In the genomic region with DNA sequence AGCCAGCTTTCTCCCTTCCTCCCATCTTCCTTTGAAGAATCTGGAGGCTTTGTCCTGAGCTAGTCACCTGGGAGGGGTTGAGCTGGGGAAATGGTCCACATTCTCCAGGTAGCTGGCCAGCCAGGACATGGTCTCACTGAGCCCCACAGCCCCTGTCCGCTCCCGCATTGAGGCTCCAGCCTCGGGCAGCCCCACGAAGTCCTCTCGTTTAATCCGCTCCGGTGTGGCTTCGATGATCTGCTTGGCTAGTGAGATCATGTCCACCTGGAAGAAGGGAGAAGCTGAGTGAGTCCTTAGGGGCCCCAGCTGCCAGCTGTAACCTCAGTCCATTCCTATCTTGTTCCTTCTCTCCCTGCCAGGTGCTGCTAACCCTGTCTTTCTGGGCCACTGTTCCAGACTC, we compare ENCODE assay signal across 13 cellular contexts. TPM values are rescaled to one million over a fixed set of nuclear protein-coding genes. Genes with fewer than 3 reads are reported as not detected.
DNase-seq lines count a peak whose midpoint lies in the region; ATAC-seq, FAIRE-seq and TF ChIP-seq lines count a peak whose summit lies in the region.
"Had no signal": no experiment of that assay in that cellular context is flagged by ENCODE, and none has a peak within 500 bp of the region (broad histone marks: within the 10 kb centered on the region; RNA-seq: fewer than 3 reads in every experiment).

No MANE protein-coding gene starts in this region.

- H3K9me3 Mint-ChIP-seq in T-helper 1 cell treated with Interleukin-12 subunit alpha and Interleukin-12 subunit beta and Interleukin-4 antibody, amounts not matched to agents 30 μg/mL and 1 μg/mL, for 36 hours = no peaks in the 10 kb centered on the region

- peaks cover 12% of the 10 kb centered on the region for H3K4me1 ChIP-seq in RWPE2 (ENCODE audit: insufficient read depth, poor library complexity, severe bottlenecking)
- peaks cover 4 to 31% of the 10 kb centered on the region in 2 donors for H3K4me1 ChIP-seq in kidney (ENCODE audit: control insufficient read depth in 1 of 2, insufficient read depth in 1 of 2, low read depth in 1 of 2, low read length in 2 of 2)
- peaks cover 9% of the 10 kb centered on the region for H3K4me1 ChIP-seq in smooth muscle cell (ENCODE audit: low read depth)

- H3K36me3 Mint-ChIP-seq in T-helper 1 cell treated with Interleukin-12 subunit alpha and Interleukin-12 subunit beta and Interleukin-4 antibody, amounts not matched to agents 30 μg/mL and 1 μg/mL, for 36 hours (ENCODE audit: low read depth) = peaks cover 59% of the 10 kb centered on the region

- no peak for FAIRE-seq in kidney (lab: Jason Lieb, UNC)
- FAIRE-seq: A204.1 had no signal

- H3K27ac ChIP-seq in RWPE2 (ENCODE audit: poor library complexity, severe bottlenecking) (peak overlapping the region; percentile 90), kidney (ENCODE audit: low read depth in 2 of 2, low read length in 2 of 2) (peak overlapping the region in 1 of 2 donors; percentile 46), smooth muscle cell (ENCODE audit: low read depth) (peak overlapping the region; percentile 95)

- H3K9me3 ChIP-seq in RWPE2 (ENCODE audit: severe bottlenecking) (no peaks in the 10 kb centered on the region), kidney (ENCODE audit: control insufficient read depth in 1 of 2, low read length in 2 of 2) (no peaks in the 10 kb centered on the region), smooth muscle cell (replicated peaks; ENCODE audit: low read depth) (no peaks in the 10 kb centered on the region)

- H3F3A ChIP-seq in smooth muscle cell (ENCODE audit: low read depth) = peaks cover 9% of the 10 kb centered on the region

- no peak for ATAC-seq in RWPE2 (ENCODE audit: low read depth)

- H3K27me3 ChIP-seq in RWPE2 (ENCODE audit: insufficient read depth, poor library complexity, severe bottlenecking) (no peaks in the 10 kb centered on the region), smooth muscle cell (ENCODE audit: low read depth) (no peaks in the 10 kb centered on the region)

- H3K4me1 Mint-ChIP-seq in T-helper 1 cell treated with Interleukin-12 subunit alpha and Interleukin-12 subunit beta and Interleukin-4 antibody, amounts not matched to agents 30 μg/mL and 1 μg/mL, for 36 hours (ENCODE audit: low read depth) = peaks cover 34% of the 10 kb centered on the region

- no peak overlapping the region for H3K27ac Mint-ChIP-seq in T-helper 1 cell treated with Interleukin-12 subunit alpha and Interleukin-12 subunit beta and Interleukin-4 antibody, amounts not matched to agents 30 μg/mL and 1 μg/mL, for 36 hours
- H3K27ac Mint-ChIP-seq: activated T-helper 17 cell treated with anti-CD3 and anti-CD28 coated beads, Interleukin-2, amount 50 U/mL, for 72 hours had no signal

- no peak overlapping the region for H2AFZ ChIP-seq in smooth muscle cell (ENCODE audit: low read depth)

- H4K20me1 ChIP-seq in smooth muscle cell (ENCODE audit: low read depth) = peaks cover 49% of the 10 kb centered on the region

- H3K36me3 ChIP-seq in RWPE2 (ENCODE audit: low read depth) (peaks cover 41% of the 10 kb centered on the region), kidney (ENCODE audit: control insufficient read depth in 1 of 2, insufficient read depth in 2 of 2, low read length in 2 of 2) (peaks cover 12 to 13% of the 10 kb centered on the region in 2 donors), smooth muscle cell (ENCODE audit: low read depth) (no peaks in the 10 kb centered on the region)

- peaks cover 33% of the 10 kb centered on the region for H3K79me2 ChIP-seq in smooth muscle cell (ENCODE audit: low read depth)

- TF ChIP-seq CTCF in RWPE2 (IDR thresholded peaks at IDR 0.05; ENCODE audit: poor library complexity, severe bottlenecking) (no peak), kidney (IDR thresholded peaks at IDR 0.05; ENCODE audit: borderline replicate concordance, extremely low read depth, insufficient read depth) (no peak), smooth muscle cell (IDR thresholded peaks at IDR 0.05; ENCODE audit: borderline replicate concordance, insufficient read depth, poor library complexity, severe bottlenecking) (no peak)

- DNase-seq in T-helper 1 cell (no peak), RWPE2 (ENCODE audit: low spot score) (no peak), kidney (peak; percentile 59), smooth muscle cell (lab: John Stamatoyannopoulos, UW; ENCODE audit: unreplicated experiment) (no peak), iPS-NIHi7 (ENCODE audit: extremely low spot score) (no peak), anterior cingulate cortex (lab: John Stamatoyannopoulos, UW) (no peak), ureter (ENCODE audit: low spot score) (no peak)
- DNase-seq: Calu3, GOT3, NCI-H226 had no signal

- no peaks in the 10 kb centered on the region for H3K27me3 Mint-ChIP-seq in T-helper 1 cell treated with Interleukin-12 subunit alpha and Interleukin-12 subunit beta and Interleukin-4 antibody, amounts not matched to agents 30 μg/mL and 1 μg/mL, for 36 hours (ENCODE audit: low read depth)
- H3K27me3 Mint-ChIP-seq: activated T-helper 17 cell treated with anti-CD3 and anti-CD28 coated beads, Interleukin-2, amount 50 U/mL, for 72 hours had no signal

- no peak overlapping the region for H3K9ac ChIP-seq in kidney (ENCODE audit: low read length in 2 of 2)
- H3K9ac ChIP-seq in smooth muscle cell (ENCODE audit: low read depth) = no peak overlapping the region

- peak overlapping the region; percentile 85 for H3K4me2 ChIP-seq in smooth muscle cell

- WGBS in smooth muscle cell (ENCODE audit: low lambda C conversion rate) = 95% methylated on average over 8 of the region's 8 CpGs

- intact Hi-C loops in kidney (cut with DNase I) = no loop called here

- no peak overlapping the region for H3K4me3 ChIP-seq in RWPE2 (ENCODE audit: severe bottlenecking)
- H3K4me3 ChIP-seq in kidney (ENCODE audit: low read length in 2 of 2) = peak overlapping the region in 1 of 2 donors; percentile 99
- H3K4me3 ChIP-seq in smooth muscle cell = no peak overlapping the region

- peak overlapping the region; percentile 17 for H3K4me3 Mint-ChIP-seq in T-helper 1 cell treated with Interleukin-12 subunit alpha and Interleukin-12 subunit beta and Interleukin-4 antibody, amounts not matched to agents 30 μg/mL and 1 μg/mL, for 36 hours
- H3K4me3 Mint-ChIP-seq: activated T-helper 17 cell treated with anti-CD3 and anti-CD28 coated beads, Interleukin-2, amount 50 U/mL, for 72 hours had no signal

RNA-seq across cellular contexts. Expression of gene SPAG7, which starts 2.7 kb away (rescaled TPM):
- total RNA-seq in kidney = 73.6 TPM
- polyA plus RNA-seq in kidney (ENCODE audit: insufficient read depth, low read depth, low replicate concordance) = 157 TPM
- 59.8 and 70.7 TPM in 2 replicates for total RNA-seq in smooth muscle cell
- 187 and 192 TPM in 2 replicates for polyA plus RNA-seq in smooth muscle cell
- 66.4 TPM for total RNA-seq in ureter

RNA-seq across cellular contexts. Expression of gene CAMTA2, which starts 17.2 kb away (rescaled TPM):
- total RNA-seq in kidney (47.1 TPM), smooth muscle cell (5.1 and 11.8 TPM in 2 replicates), ureter (86.0 TPM)
- polyA plus RNA-seq in kidney (ENCODE audit: insufficient read depth, low read depth, low replicate concordance) (40.1 TPM), smooth muscle cell (26.2 and 33.0 TPM in 2 replicates)

RNA-seq across cellular contexts. Expression of gene ENO3, which starts 19.4 kb away (rescaled TPM):
- total RNA-seq in kidney (6.9 TPM), smooth muscle cell (2.4 and 5.9 TPM in 2 replicates), ureter (6.2 TPM)
- polyA plus RNA-seq in kidney (ENCODE audit: insufficient read depth, low read depth, low replicate concordance) (17.8 TPM), smooth muscle cell (13.1 and 14.5 TPM in 2 replicates)

RNA-seq across cellular contexts. Expression of gene PFN1, which starts 21.9 kb away (rescaled TPM):
- total RNA-seq in kidney (496 TPM), smooth muscle cell (681 and 838 TPM in 2 replicates), ureter (598 TPM)
- polyA plus RNA-seq in kidney (ENCODE audit: insufficient read depth, low read depth, low replicate concordance) (614 TPM), smooth muscle cell (1,482 and 1,485 TPM in 2 replicates)

RNA-seq across cellular contexts. Expression of gene INCA1, which starts 27.0 kb away (rescaled TPM):
- 1.5 TPM for total RNA-seq in kidney
- polyA plus RNA-seq in kidney (ENCODE audit: insufficient read depth, low read depth, low replicate concordance) = 1.6 TPM
- total RNA-seq in smooth muscle cell = 0.36 TPM in 1 of 2 replicates, not detected in the other
- polyA plus RNA-seq in smooth muscle cell = 1.4 TPM in 2 replicates
- 1.1 TPM for total RNA-seq in ureter
